ENCODE assay signal across 8 cellular contexts in genomic region chrX:156006471-156006870, GRCh38. TPM values are rescaled to one million over a fixed set of nuclear protein-coding genes. Genes with fewer than 3 reads are reported as not detected.
A peak's percentile ranks its signal among the peaks of the same experiment; 100 is the strongest.
DNase-seq lines count a peak whose midpoint lies in the region; ATAC-seq, FAIRE-seq and TF ChIP-seq lines count a peak whose summit lies in the region.
"Not testable (repeated sequence)": the region's sequence is repeated elsewhere in the genome, so short reads cannot be mapped to it uniquely, and the experiment has no call there.
"Had no signal": no experiment of that assay in that cellular context is flagged by ENCODE, and none has a peak within 500 bp of the region (broad histone marks: within the 10 kb centered on the region; RNA-seq: fewer than 3 reads in every experiment).

No MANE protein-coding gene starts in this region.

- DNase-seq in T-helper 2 cell treated with Interferon-gamma antibody and Interleukin-4, amounts not matched to agents 5 μg/mL and 100 μg/mL, for 36 hours (ENCODE audit: low spot score); activated CD8-positive, alpha-beta T cell treated with anti-CD3 and anti-CD28 coated beads, Interleukin-2, amount 10 ng/mL, durations not matched to agents 7 days and 5 days; astrocyte (ENCODE audit: low read depth); bronchial epithelial cell (ENCODE audit: low read depth): not testable (repeated sequence)
- DNase-seq in osteoblast (ENCODE audit: insufficient read length, low spot score, missing footprints), result peak; percentile 41

- H3K79me2 ChIP-seq in astrocyte (ENCODE audit: insufficient read depth, low read length); osteoblast (ENCODE audit: insufficient read depth, low read length): not testable (repeated sequence)

- not testable (repeated sequence) for H3K27me3 Mint-ChIP-seq in T-helper 2 cell treated with Interferon-gamma antibody and Interleukin-4, amounts not matched to agents 5 μg/mL and 100 μg/mL, for 36 hours (ENCODE audit: low read depth); activated CD8-positive, alpha-beta T cell treated with anti-CD3 and anti-CD28 coated beads, Interleukin-2, amount 10 ng/mL, durations not matched to agents 7 days and 5 days (ENCODE audit: low read depth); astrocyte (ENCODE audit: low read depth, unreplicated experiment)

- H3K4me1 ChIP-seq in BLaER1, result peaks cover 67% of the 10 kb centered on the region
- not testable (repeated sequence) for H3K4me1 ChIP-seq in astrocyte (ENCODE audit: insufficient read depth, low read length); osteoblast (ENCODE audit: insufficient read depth, low read length)

- H3K9me3 ChIP-seq in BLaER1; astrocyte (ENCODE audit: insufficient read depth, low read depth, low read length); osteoblast (ENCODE audit: low read depth, low read length): not testable (repeated sequence)

- FAIRE-seq in astrocyte (lab: Jason Lieb, UNC) (peak; percentile 37), bronchial epithelial cell (lab: Jason Lieb, UNC) (peak; percentile 18)

- peaks cover 36% of the 10 kb centered on the region for H3K4me1 Mint-ChIP-seq in T-helper 2 cell treated with Interferon-gamma antibody and Interleukin-4, amounts not matched to agents 5 μg/mL and 100 μg/mL, for 36 hours (ENCODE audit: low read depth)
- H3K4me1 Mint-ChIP-seq in activated CD8-positive, alpha-beta T cell treated with anti-CD3 and anti-CD28 coated beads, Interleukin-2, amount 10 ng/mL, durations not matched to agents 7 days and 5 days (ENCODE audit: low read depth), result peaks cover 34% of the 10 kb centered on the region
- not testable (repeated sequence) for H3K4me1 Mint-ChIP-seq in astrocyte (ENCODE audit: low read depth, unreplicated experiment)

- H3K4me3 Mint-ChIP-seq in T-helper 2 cell treated with Interferon-gamma antibody and Interleukin-4, amounts not matched to agents 5 μg/mL and 100 μg/mL, for 36 hours, result peak overlapping the region; percentile 25
- H3K4me3 Mint-ChIP-seq in activated CD8-positive, alpha-beta T cell treated with anti-CD3 and anti-CD28 coated beads, Interleukin-2, amount 10 ng/mL, durations not matched to agents 7 days and 5 days; astrocyte (ENCODE audit: unreplicated experiment): not testable (repeated sequence)

- POLR2A ChIA-PET in activated CD8-positive, alpha-beta T cell treated with anti-CD3 and anti-CD28 coated beads, Interleukin-2, amount 10 ng/mL, durations not matched to agents 7 days and 5 days (lab: Charles Lee), result not testable (repeated sequence)

- not testable (repeated sequence) for H4K20me1 ChIP-seq in BLaER1; astrocyte (ENCODE audit: insufficient read depth, low read length); osteoblast (ENCODE audit: insufficient read depth, low read length)

- not testable (repeated sequence) for H3K4me3 ChIP-seq in BLaER1; astrocyte (ENCODE audit: insufficient read depth, low read depth, low read length); bronchial epithelial cell (ENCODE audit: low read depth, low read length); osteoblast (ENCODE audit: insufficient read depth, low read length)

- H2AFZ ChIP-seq in astrocyte (ENCODE audit: low read depth, low read length); osteoblast (ENCODE audit: low read length): not testable (repeated sequence)

- H3K36me3 ChIP-seq in BLaER1; astrocyte (ENCODE audit: insufficient read depth, low read length); bronchial epithelial cell (ENCODE audit: control insufficient read depth, insufficient read depth, low read length); osteoblast (ENCODE audit: insufficient read depth, low read length): not testable (repeated sequence)

- 0 out of 2 replicates have a peak overlapping the region, but pooled peaks have one; percentile 49 for H3K27ac ChIP-seq in BLaER1
- H3K27ac ChIP-seq in astrocyte (ENCODE audit: low read depth, low read length); osteoblast (ENCODE audit: low read depth, low read length): not testable (repeated sequence)

- H3K4me2 ChIP-seq in BLaER1, result peak overlapping the region; percentile 37; the same call in 1 of the 2 replicates
- not testable (repeated sequence) for H3K4me2 ChIP-seq in astrocyte (ENCODE audit: low read length); osteoblast (ENCODE audit: insufficient read depth, low read length)

- not testable (repeated sequence) for H3K27me3 ChIP-seq in BLaER1; astrocyte (ENCODE audit: insufficient read depth, low read length); bronchial epithelial cell (ENCODE audit: control insufficient read depth, insufficient read depth, low read length); osteoblast (ENCODE audit: insufficient read depth, low read length)

- not testable (repeated sequence) for TF ChIP-seq CTCF in astrocyte (IDR thresholded peaks at IDR 0.05; ENCODE audit: insufficient read depth, low read depth, low read length); bronchial epithelial cell (IDR thresholded peaks at IDR 0.05; ENCODE audit: insufficient read depth, low read length, severe bottlenecking); osteoblast (IDR thresholded peaks at IDR 0.05; ENCODE audit: extremely low read depth, low read depth, low read length)

- H3K9me3 Mint-ChIP-seq in T-helper 2 cell treated with Interferon-gamma antibody and Interleukin-4, amounts not matched to agents 5 μg/mL and 100 μg/mL, for 36 hours; activated CD8-positive, alpha-beta T cell treated with anti-CD3 and anti-CD28 coated beads, Interleukin-2, amount 10 ng/mL, durations not matched to agents 7 days and 5 days (ENCODE audit: insufficient read depth); astrocyte (ENCODE audit: unreplicated experiment): not testable (repeated sequence)

- H3K27ac Mint-ChIP-seq in T-helper 2 cell treated with Interferon-gamma antibody and Interleukin-4, amounts not matched to agents 5 μg/mL and 100 μg/mL, for 36 hours, result peak overlapping the region; percentile 71
- H3K27ac Mint-ChIP-seq in activated CD8-positive, alpha-beta T cell treated with anti-CD3 and anti-CD28 coated beads, Interleukin-2, amount 10 ng/mL, durations not matched to agents 7 days and 5 days, result peak overlapping the region; percentile 60
- H3K27ac Mint-ChIP-seq in astrocyte (ENCODE audit: unreplicated experiment), result not testable (repeated sequence)

- not testable (repeated sequence) for ATAC-seq in activated CD8-positive, alpha-beta T cell treated with anti-CD3 and anti-CD28 coated beads, Interleukin-2, amount 10 ng/mL, durations not matched to agents 7 days and 5 days

- CTCF ChIA-PET in activated CD8-positive, alpha-beta T cell treated with anti-CD3 and anti-CD28 coated beads, Interleukin-2, amount 10 ng/mL, durations not matched to agents 7 days and 5 days (lab: Charles Lee), result not testable (repeated sequence)

- H3K36me3 Mint-ChIP-seq in T-helper 2 cell treated with Interferon-gamma antibody and Interleukin-4, amounts not matched to agents 5 μg/mL and 100 μg/mL, for 36 hours (ENCODE audit: low read depth), result peaks cover 40% of the 10 kb centered on the region
- peaks cover 23% of the 10 kb centered on the region for H3K36me3 Mint-ChIP-seq in activated CD8-positive, alpha-beta T cell treated with anti-CD3 and anti-CD28 coated beads, Interleukin-2, amount 10 ng/mL, durations not matched to agents 7 days and 5 days (ENCODE audit: low read depth)
- not testable (repeated sequence) for H3K36me3 Mint-ChIP-seq in astrocyte (ENCODE audit: low read depth, unreplicated experiment)

- H3K9ac ChIP-seq in BLaER1; astrocyte (ENCODE audit: low read length): not testable (repeated sequence)

RNA-seq across cellular contexts. Expression of gene IL9R, which starts 9.0 kb away (rescaled TPM):
- 10 to 100 TPM; 66.8 to 68.1 TPM for total RNA-seq in activated CD8-positive, alpha-beta T cell treated with anti-CD3 and anti-CD28 coated beads, Interleukin-2, amount 10 ng/mL, durations not matched to agents 7 days and 5 days
- total RNA-seq in astrocyte (0.14 TPM in 1 of 2 replicates, not detected in the other), bronchial epithelial cell (0.13 TPM in 1 of 2 replicates, not detected in the other), osteoblast (not detected in 2 replicates)
- total RNA-seq: Daoy, G401 had no signal

Comparison
In these comparisons a context has a peak if more than half of its experiments do, and no peak if none do; other contexts are left out.
1. RNA of gene IL9R, which starts 9.0 kb away (total RNA-seq): 66.8 to 68.1 TPM in activated CD8-positive, alpha-beta T cell treated with anti-CD3 and anti-CD28 coated beads, Interleukin-2, amount 10 ng/mL, durations not matched to agents 7 days and 5 days; 0.14 TPM in astrocyte, 0.13 TPM in bronchial epithelial cell and not detected in osteoblast; every median in the first group is over 10 times any median in the second.